10 cellular contexts compared by ENCODE assay signal in genomic region chr10:119337796-119338432, GRCh38.
DNase-seq lines count a peak whose midpoint lies in the region; TF ChIP-seq lines count a peak whose summit lies in the region.
"Had no signal": no experiment of that assay in that cellular context is flagged by ENCODE, and none has a peak within 500 bp of the region (broad histone marks: within the 10 kb centered on the region; RNA-seq: fewer than 3 reads in every experiment).

No MANE protein-coding gene starts in this region.

- no peak for TF ChIP-seq POLR2A in stomach (IDR thresholded peaks at IDR 0.05)

- no peak for TF ChIP-seq CTCF in AG10803 (conservative IDR thresholded peaks at IDR 0.05; ENCODE audit: low read length)
- TF ChIP-seq CTCF in choroid plexus epithelial cell (conservative IDR thresholded peaks at IDR 0.05; ENCODE audit: low read depth, low read length) = no peak
- TF ChIP-seq CTCF in stomach (IDR thresholded peaks at IDR 0.05) = no peak

- no peaks in the 10 kb centered on the region for H3K9me3 ChIP-seq in mesodermal cell (ENCODE audit: control insufficient read depth, low read length)
- H3K9me3 ChIP-seq in stomach = no peaks in the 10 kb centered on the region

- H3K36me3 ChIP-seq in mesodermal cell (ENCODE audit: control insufficient read depth, insufficient read depth, low read length) (peaks cover 2% of the 10 kb centered on the region), stomach (peaks cover 0 to 26% (median 20%) of the 10 kb centered on the region in 4 donors)

- H3K27me3 ChIP-seq in stomach = no peaks in the 10 kb centered on the region

- intact Hi-C loops in stomach (cut with DNase I; ENCODE audit: low total_unique reads) = no loop called here

- H3K4me1 ChIP-seq in mesodermal cell (ENCODE audit: control insufficient read depth, insufficient read depth, low read length, poor library complexity, severe bottlenecking) (peaks cover 23% of the 10 kb centered on the region), stomach (peaks cover 9 to 34% (median 21%) of the 10 kb centered on the region in 4 donors)

- H3K4me3 ChIP-seq in AG10803 (ENCODE audit: low read length) = no peak overlapping the region
- H3K4me3 ChIP-seq in choroid plexus epithelial cell (ENCODE audit: low read depth, low read length) = no peak overlapping the region
- no peak overlapping the region for H3K4me3 ChIP-seq in mesodermal cell (ENCODE audit: extremely low read depth, insufficient read depth, low read length, poor library complexity, severe bottlenecking)
- H3K4me3 ChIP-seq in stomach = no peak overlapping the region

- 88 to 96% methylated on average over 5 to 7 of the region's 8 CpGs for WGBS in mesodermal cell (ENCODE audit: insufficient coverage in 2 of 2), 2 experiments
- WGBS in stomach, 5 donors = 75 to 87% (median 80%) methylated on average over 8 of the region's 8 CpGs

- H3K27ac ChIP-seq in mesodermal cell (ENCODE audit: low read depth, low read length, severe bottlenecking) = peak overlapping the region; percentile 49
- H3K27ac ChIP-seq in stomach = peak overlapping the region in 1 of 5 donors; percentile 29

- DNase-seq in AG10803 (ENCODE audit: low read depth) (peak; percentile 54), M059J (ENCODE audit: low read depth) (peak; percentile 59), choroid plexus epithelial cell (ENCODE audit: low read depth) (peak; percentile 88), NCI-H1694 treated with DMSO at 0.1 percent for 48 hours (lab: John Stamatoyannopoulos, UW) (no peak), DMS79 (lab: John Stamatoyannopoulos, UW) (no peak), DMS153 (lab: John Stamatoyannopoulos, UW) (no peak), stomach (no peak)
- DNase-seq: hippocampal formation, NCI-H2227 treated with DMSO at 0.1 percent for 48 hours had no signal

- TF ChIP-seq EP300 in stomach (IDR thresholded peaks at IDR 0.05) = no peak

Comparison
In these comparisons a context has a peak if more than half of its experiments do, and no peak if none do; other contexts are left out.
1. DNase-seq: peak in AG10803 (single experiment), M059J (single experiment) and choroid plexus epithelial cell (single experiment); none in NCI-H1694 treated with DMSO at 0.1 percent for 48 hours (single experiment), DMS79 (single experiment), DMS153 (single experiment) and stomach (single experiment).